23 cellular contexts compared by ENCODE assay signal in genomic region chr12:97312570-97313135, GRCh38.
A peak's percentile ranks its signal among the peaks of the same experiment; 100 is the strongest.
DNase-seq lines count a peak whose midpoint lies in the region; ATAC-seq, FAIRE-seq and TF ChIP-seq lines count a peak whose summit lies in the region.
"Had no signal": no experiment of that assay in that cellular context is flagged by ENCODE, and none has a peak within 500 bp of the region (broad histone marks: within the 10 kb centered on the region; RNA-seq: fewer than 3 reads in every experiment).

No MANE protein-coding gene starts in this region.

- FAIRE-seq in D721Med (lab: Jason Lieb, UNC): no peak
- FAIRE-seq: GM12891, islet of Langerhans had no signal

- H3K4me1 Mint-ChIP-seq in HFFc6 (ENCODE audit: low read depth) (no peaks in the 10 kb centered on the region), WTC11 (peaks cover 30% of the 10 kb centered on the region)
- H3K4me1 Mint-ChIP-seq in stimulated activated naive CD8-positive, alpha-beta T cell treated with anti-CD3 and anti-CD28 coated beads, Interleukin-15, amount 100 ng/mL, for 72 hours: no peaks in the 10 kb centered on the region
- H3K4me1 Mint-ChIP-seq: activated CD4-positive, alpha-beta T cell treated with anti-CD3 and anti-CD28 coated beads for 36 hours; activated naive CD4-positive, alpha-beta T cell treated with anti-CD3 and anti-CD28 coated beads, Interleukin-2, amount 10 ng/mL, durations not matched to agents 7 days and 5 days had no signal

- CTCF ChIA-PET in WTC11 (lab: Charles Lee): interaction anchor here (0.6 to 1.8 kb wide), 6 partner anchors 25 to 326 kb away, joined by 3 to 7 read pairs (median 5); no protein-coding TSS in a partner anchor

- H3K36me3 Mint-ChIP-seq in HFFc6 (ENCODE audit: low read depth) (no peaks in the 10 kb centered on the region), WTC11 (no peaks in the 10 kb centered on the region)
- H3K36me3 Mint-ChIP-seq: activated naive CD4-positive, alpha-beta T cell treated with anti-CD3 and anti-CD28 coated beads, Interleukin-2, amount 10 ng/mL, durations not matched to agents 7 days and 5 days; T-cell had no signal

- H3K27me3 Mint-ChIP-seq in HFFc6 (ENCODE audit: insufficient read depth) (no peaks in the 10 kb centered on the region), WTC11 (ENCODE audit: low read depth) (peaks cover 45% of the 10 kb centered on the region)
- peaks cover 8% of the 10 kb centered on the region for H3K27me3 Mint-ChIP-seq in stimulated activated naive CD8-positive, alpha-beta T cell treated with anti-CD3 and anti-CD28 coated beads, Interleukin-15, amount 100 ng/mL, for 72 hours
- H3K27me3 Mint-ChIP-seq: progenitor cell of endocrine pancreas had no signal

- DNase-seq in D721Med (ENCODE audit: insufficient read length, low spot score) (no peak), HFFc6 (no peak), WTC11 (ENCODE audit: low spot score) (no peak), iPS-NIHi7 (ENCODE audit: extremely low spot score) (peak; percentile 47), NCI-H1436 (lab: John Stamatoyannopoulos, UW) (no peak)
- DNase-seq in stimulated activated naive CD8-positive, alpha-beta T cell treated with anti-CD3 and anti-CD28 coated beads, Interleukin-15, amount 100 ng/mL, for 72 hours: no peak
- DNase-seq: activated CD4-positive, alpha-beta T cell treated with anti-CD3 and anti-CD28 coated beads for 36 hours; activated naive CD4-positive, alpha-beta T cell treated with anti-CD3 and anti-CD28 coated beads, Interleukin-2, amount 10 ng/mL, durations not matched to agents 7 days and 5 days; CD4-positive, alpha-beta T cell; DMS153; heart left ventricle; left ventricle myocardium superior; NCI-H1436 treated with DMSO at 0.1 percent for 48 hours; NCI-H524 treated with DMSO at 0.1 percent for 48 hours; SHP77 treated with DMSO at 0.1 percent for 48 hours; substantia nigra; T-cell had no signal

- H3K4me3 Mint-ChIP-seq in HFFc6: no peak overlapping the region
- H3K4me3 Mint-ChIP-seq in WTC11: no peak overlapping the region
- H3K4me3 Mint-ChIP-seq in stimulated activated naive CD8-positive, alpha-beta T cell treated with anti-CD3 and anti-CD28 coated beads, Interleukin-15, amount 100 ng/mL, for 72 hours: no peak overlapping the region
- H3K4me3 Mint-ChIP-seq: activated CD4-positive, alpha-beta T cell treated with anti-CD3 and anti-CD28 coated beads for 36 hours; activated naive CD4-positive, alpha-beta T cell treated with anti-CD3 and anti-CD28 coated beads, Interleukin-2, amount 10 ng/mL, durations not matched to agents 7 days and 5 days; CD4-positive, alpha-beta T cell; dendritic cell treated with granulocyte-macrophage colony-stimulating factor and Interleukin-4, amounts not matched to agents 40 ng/mL and 50 ng/mL, for 4 days; T-cell had no signal

- H3K9me3 Mint-ChIP-seq in HFFc6 (peaks cover 6% of the 10 kb centered on the region; the same call in 1 of the 2 replicates), WTC11 (peaks cover 9% of the 10 kb centered on the region)
- no peaks in the 10 kb centered on the region for H3K9me3 Mint-ChIP-seq in stimulated activated naive CD8-positive, alpha-beta T cell treated with anti-CD3 and anti-CD28 coated beads, Interleukin-15, amount 100 ng/mL, for 72 hours
- H3K9me3 Mint-ChIP-seq: activated naive CD4-positive, alpha-beta T cell treated with anti-CD3 and anti-CD28 coated beads, Interleukin-2, amount 10 ng/mL, durations not matched to agents 7 days and 5 days; CD4-positive, alpha-beta T cell; dendritic cell treated with granulocyte-macrophage colony-stimulating factor and Interleukin-4, amounts not matched to agents 40 ng/mL and 50 ng/mL, for 4 days; T-cell had no signal

- peak; percentile 94 for ATAC-seq in WTC11
- no peak for ATAC-seq in HG03025 (IDR thresholded peaks at IDR 0.05; ENCODE audit: low FRiP score, unreplicated experiment)
- ATAC-seq in HG03354 (IDR thresholded peaks at IDR 0.05; ENCODE audit: poor library complexity, severe bottlenecking, unreplicated experiment): no peak
- no peak for ATAC-seq in stimulated activated naive CD8-positive, alpha-beta T cell treated with anti-CD3 and anti-CD28 coated beads, Interleukin-15, amount 100 ng/mL, for 72 hours
- ATAC-seq: activated CD4-positive, alpha-beta T cell treated with anti-CD3 and anti-CD28 coated beads for 36 hours; heart left ventricle; left ventricle myocardium superior; T-cell had no signal

- H3K27ac Mint-ChIP-seq in HFFc6 (no peak overlapping the region), WTC11 (no peak overlapping the region)
- no peak overlapping the region for H3K27ac Mint-ChIP-seq in stimulated activated naive CD8-positive, alpha-beta T cell treated with anti-CD3 and anti-CD28 coated beads, Interleukin-15, amount 100 ng/mL, for 72 hours
- H3K27ac Mint-ChIP-seq: activated CD4-positive, alpha-beta T cell treated with anti-CD3 and anti-CD28 coated beads for 36 hours; activated naive CD4-positive, alpha-beta T cell treated with anti-CD3 and anti-CD28 coated beads, Interleukin-2, amount 10 ng/mL, durations not matched to agents 7 days and 5 days; CD4-positive, alpha-beta T cell; dendritic cell treated with granulocyte-macrophage colony-stimulating factor and Interleukin-4, amounts not matched to agents 40 ng/mL and 50 ng/mL, for 4 days; progenitor cell of endocrine pancreas; T-cell had no signal

- POLR2A ChIA-PET in WTC11 (lab: Charles Lee): interaction anchor here (0.6 kb wide), 2 partner anchors 45 to 275 kb away, joined by 3 to 5 read pairs; no protein-coding TSS in a partner anchor

- peak; percentile 4 for TF ChIP-seq CTCF in D721Med (IDR thresholded peaks at IDR 0.05; ENCODE audit: insufficient read depth, missing control alignments)
- 0 out of 2 replicates have a peak, but pooled peaks have one; percentile 15 for TF ChIP-seq CTCF in HFFc6 (IDR thresholded peaks at IDR 0.05)
- TF ChIP-seq CTCF in WTC11 (IDR thresholded peaks at IDR 0.05): no peak

TF ChIP-seq in WTC11, 78 proteins besides CTCF, POLR2A, EP300 and RAD21:
- peak; percentile 57; the same call in 1 of the 2 replicates for TF ChIP-seq ZNF396 (CRISPR knock-in tag; IDR thresholded peaks at IDR 0.05; ENCODE audit: borderline replicate concordance)
- TF ChIP-seq, protein P1, sequence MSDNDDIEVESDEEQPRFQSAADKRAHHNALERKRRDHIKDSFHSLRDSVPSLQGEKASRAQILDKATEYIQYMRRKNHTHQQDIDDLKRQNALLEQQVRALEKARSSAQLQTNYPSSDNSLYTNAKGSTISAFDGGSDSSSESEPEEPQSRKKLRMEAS (CRISPR knock-in tag; IDR thresholded peaks at IDR 0.05): no peak
